22 cellular contexts compared by ENCODE assay signal in genomic region chr10:126115021-126115610, GRCh38.
"Had no signal": no experiment of that assay in that cellular context is flagged by ENCODE, and none has a peak within 500 bp of the region (broad histone marks: within the 10 kb centered on the region; RNA-seq: fewer than 3 reads in every experiment).

No MANE protein-coding gene starts in this region.

- FAIRE-seq: endometrium had no signal

- H3K4me3 ChIP-seq: left lung, lung, right lobe of liver, skin epidermis, thyroid gland, upper lobe of right lung had no signal

- H3K9me3 ChIP-seq: left lung, right lobe of liver, thyroid gland, upper lobe of right lung had no signal

- H3K27ac ChIP-seq: foreskin keratinocyte, left lung, right lobe of liver, skin epidermis, thyroid gland, upper lobe of right lung had no signal

- H3K36me3 ChIP-seq: left lung, right lobe of liver, thyroid gland, upper lobe of right lung had no signal

- ATAC-seq: activated T-cell treated with anti-CD3 and anti-CD28 coated beads, Interleukin-2, amount 50 U/mL, for 72 hours; foreskin keratinocyte; left lung; naive thymus-derived CD4-positive, alpha-beta T cell; right lobe of liver; T-helper 17 cell; upper lobe of right lung had no signal

- DNase-seq: activated CD4-positive, alpha-beta memory T cell treated with anti-CD3 and anti-CD28 coated beads, Interleukin-2, amount 10 ng/mL, durations not matched to agents 7 days and 5 days; activated CD4-positive, alpha-beta T cell treated with anti-CD3 and anti-CD28 coated beads for 48 hours; activated CD4-positive, CD25-positive, alpha-beta regulatory T cell; activated effector memory CD4-positive, alpha-beta T cell treated with anti-CD3 and anti-CD28 coated beads, Interleukin-2, amount 50 U/mL, for 16 hours; activated naive CD4-positive, alpha-beta T cell treated with anti-CD3 and anti-CD28 coated beads, Interleukin-2, amount 10 ng/mL, durations not matched to agents 7 days and 5 days; activated T-cell treated with anti-CD3 and anti-CD28 coated beads, Interleukin-2, amount 50 U/mL, for 72 hours; amygdala; cortex of kidney; erythroblast; foreskin keratinocyte; kidney glomerular epithelial cell; left lung; naive thymus-derived CD4-positive, alpha-beta T cell; right lobe of liver; stimulated activated CD4-positive, alpha-beta T cell treated with anti-CD3 and anti-CD28 coated beads, Interleukin-1b, Interleukin-23, amount 100 ng/mL, for 48 hours; substantia nigra; T-helper 17 cell; thyroid gland; upper lobe of right lung had no signal

- H3K27me3 ChIP-seq: foreskin keratinocyte, left lung, right lobe of liver, thyroid gland, upper lobe of right lung had no signal

- H3K4me1 ChIP-seq: foreskin keratinocyte, right lobe of liver, upper lobe of right lung had no signal
